ENCODE assay signal across 16 cellular contexts in the genomic region with DNA sequence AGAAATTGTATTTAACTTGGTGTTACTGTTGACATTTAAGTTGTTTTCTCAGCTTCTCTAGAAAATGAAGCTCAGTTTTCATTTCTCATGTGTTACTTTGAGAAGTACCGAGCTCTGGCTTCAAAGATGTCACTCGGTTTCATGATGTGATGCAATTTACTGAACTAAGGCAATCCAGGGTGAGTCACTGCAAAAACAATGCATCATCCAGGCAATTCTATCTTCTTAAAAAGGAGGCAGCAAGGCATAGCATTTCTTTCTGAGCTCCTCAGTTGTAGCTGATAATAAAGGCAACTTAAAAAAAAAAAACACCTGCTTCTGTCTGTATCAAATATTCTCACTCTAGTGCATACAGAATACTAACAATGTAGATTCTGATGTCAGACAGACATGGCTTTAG.
DNase-seq lines count a peak whose midpoint lies in the region; ATAC-seq and TF ChIP-seq lines count a peak whose summit lies in the region.
"Had no signal": no experiment of that assay in that cellular context is flagged by ENCODE, and none has a peak within 500 bp of the region (broad histone marks: within the 10 kb centered on the region; RNA-seq: fewer than 3 reads in every experiment).

No MANE protein-coding gene starts in this region.

- H3K36me3 ChIP-seq in lung (ENCODE audit: control insufficient read depth in 2 of 2, insufficient read depth in 2 of 2, low read length in 2 of 2) (no peaks in the 10 kb centered on the region), WERI-Rb-1 (no peaks in the 10 kb centered on the region)
- H3K36me3 ChIP-seq: lower lobe of right lung, SJSA1, uterus had no signal

- no peak overlapping the region for H3K4me3 ChIP-seq in NB4 (ENCODE audit: low read depth, low read length)
- H3K4me3 ChIP-seq in astrocyte of the spinal cord (ENCODE audit: low read depth, low read length) = no peak overlapping the region
- H3K4me3 ChIP-seq in lung = no peak overlapping the region
- H3K4me3 ChIP-seq in WERI-Rb-1 (ENCODE audit: low read depth, low read length) = no peak overlapping the region
- H3K4me3 ChIP-seq: lower lobe of right lung, SJSA1, uterus had no signal

- DNase-seq in DMS53 (lab: John Stamatoyannopoulos, UW) = peak; percentile 56
- peak; percentile 55 for DNase-seq in NB4 (ENCODE audit: low read depth)
- peak; percentile 54 for DNase-seq in astrocyte of the spinal cord (ENCODE audit: low read depth, low spot score)
- DNase-seq in lung (ENCODE audit: low spot score) = no peak
- DNase-seq in GOT3 (lab: John Stamatoyannopoulos, UW) = no peak
- DNase-seq in WERI-Rb-1 = no peak
- DNase-seq in activated CD8-positive, alpha-beta memory T cell treated with anti-CD3 and anti-CD28 coated beads for 24 hours = no peak
- DNase-seq in epidermal melanocyte (ENCODE audit: insufficient read length, low spot score) = no peak
- DNase-seq: activated CD4-positive, alpha-beta T cell treated with anti-CD3 and anti-CD28 coated beads, Interleukin-2, amount 50 U/mL, for 48 hours; anterior cingulate cortex; COR-L47; lower lobe of right lung; NCI-H2081; posterior cingulate gyrus; uterus had no signal

- TF ChIP-seq POLR2A in NB4 (IDR thresholded peaks at IDR 0.05; ENCODE audit: extremely low read depth, insufficient read length) = no peak

- 71 to 81% methylated on average over 2 of the region's 2 CpGs for WGBS in lung, 2 donors

- H3K27ac ChIP-seq in lung (ENCODE audit: low read depth in 1 of 2, low read length in 1 of 2) = no peak overlapping the region
- H3K27ac ChIP-seq in WERI-Rb-1 = no peak overlapping the region
- H3K27ac ChIP-seq: lower lobe of right lung, SJSA1, uterus had no signal

- H3K4me1 ChIP-seq in lung (ENCODE audit: control insufficient read depth in 2 of 2, insufficient read depth in 2 of 2, low read length in 2 of 2) = no peaks in the 10 kb centered on the region
- H3K4me1 ChIP-seq: lower lobe of right lung, SJSA1, uterus had no signal

- H3K9me3 ChIP-seq in lung (ENCODE audit: control insufficient read depth in 2 of 2, insufficient read depth in 1 of 2, low read length in 1 of 2) (no peaks in the 10 kb centered on the region), WERI-Rb-1 (ENCODE audit: severe bottlenecking) (no peaks in the 10 kb centered on the region)
- H3K9me3 ChIP-seq: lower lobe of right lung, SJSA1, uterus had no signal

- TF ChIP-seq CTCF in NB4 (IDR thresholded peaks at IDR 0.05; ENCODE audit: low read depth, low read length) (no peak), astrocyte of the spinal cord (IDR thresholded peaks at IDR 0.05; ENCODE audit: low read depth, low read length) (no peak), lung (IDR thresholded peaks at IDR 0.05; ENCODE audit: control extremely low read depth, extremely low read depth) (no peak), WERI-Rb-1 (IDR thresholded peaks at IDR 0.05; ENCODE audit: low read depth, low read length) (no peak)

- H3K27me3 ChIP-seq in lung (ENCODE audit: control insufficient read depth, insufficient read depth) = no peaks in the 10 kb centered on the region
- H3K27me3 ChIP-seq in WERI-Rb-1 (ENCODE audit: insufficient read depth, low read depth, severe bottlenecking) = no peaks in the 10 kb centered on the region
- H3K27me3 ChIP-seq: SJSA1, uterus had no signal

- ATAC-seq in lung (ENCODE audit: insufficient read depth, low FRiP score) = peak; percentile 53
- ATAC-seq: lower lobe of right lung had no signal

- in situ Hi-C loops in astrocyte of the spinal cord (cut with HindIII; ENCODE audit: low sequenced_read_pairs) = no loop called here

Comparison
In these comparisons a context has a peak if more than half of its experiments do, and no peak if none do; other contexts are left out.
1. DNase-seq: peak in DMS53 (single experiment), NB4 (single experiment) and astrocyte of the spinal cord (single experiment); none in lung (single experiment), GOT3 (single experiment), WERI-Rb-1 (single experiment), activated CD8-positive, alpha-beta memory T cell treated with anti-CD3 and anti-CD28 coated beads for 24 hours (single experiment) and epidermal melanocyte (single experiment).